In the genomic region with DNA sequence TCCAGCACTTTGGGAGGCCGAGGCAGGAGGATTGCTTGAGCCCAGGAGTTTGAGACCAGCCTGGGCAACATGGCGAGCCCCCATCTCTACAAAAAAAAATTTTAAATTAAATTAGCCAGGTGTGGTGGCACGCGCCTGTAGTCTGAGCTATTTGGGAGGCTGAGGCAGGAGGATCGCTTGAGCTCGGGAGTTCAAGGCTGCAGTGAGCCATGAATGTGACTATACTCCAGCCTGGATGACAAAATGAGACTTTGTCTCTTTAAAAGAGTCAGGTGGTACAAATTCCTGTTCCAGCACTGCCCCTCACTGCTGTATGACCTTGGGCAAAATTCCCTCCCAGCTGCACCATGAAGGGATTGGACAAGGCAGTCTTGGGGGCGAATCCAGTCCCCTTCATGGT, we compare ENCODE assay signal across 36 cellular contexts. TPM values are rescaled to one million over a fixed set of nuclear protein-coding genes. Genes with fewer than 3 reads are reported as not detected.
DNase-seq lines count a peak whose midpoint lies in the region; ATAC-seq, FAIRE-seq and TF ChIP-seq lines count a peak whose summit lies in the region.
"Had no signal": no experiment of that assay in that cellular context is flagged by ENCODE, and none has a peak within 500 bp of the region (broad histone marks: within the 10 kb centered on the region; RNA-seq: fewer than 3 reads in every experiment).

No MANE protein-coding gene starts in this region.

- intact Hi-C loops in HepG2 (cut with micrococcal nuclease; ENCODE audit: unreplicated experiment), result no loop called here
- intact Hi-C loops in right lobe of liver (cut with DNase I), result no loop called here

- POLR2A ChIA-PET in HepG2 (lab: Yijun Ruan, JAX), result interaction anchor here (0.7 kb wide), 1 partner anchor 219 kb away, joined by 3 read pairs; no protein-coding TSS in a partner anchor

- no peak overlapping the region for H3K4me2 ChIP-seq in HepG2 (ENCODE audit: low read depth, low read length)
- H3K4me2 ChIP-seq: A549; BLaER1; BLaER1 treated with 17β-estradiol and CSF1 and Interleukin-3, amounts not matched to agents 10 nM and 100 nM had no signal

- CTCF ChIA-PET in HepG2 (lab: Yijun Ruan, JAX; ENCODE audit: low intra/inter-chr PET ratio, low total read pairs), result no interaction called here

- WGBS in HepG2 (ENCODE audit: low lambda C conversion rate), result 97% methylated on average over 7 of the region's 7 CpGs
- WGBS in right lobe of liver (ENCODE audit: insufficient coverage, low coverage, low lambda C conversion rate, missing lambda C conversion rate), result 100% methylated on average over 1 of the region's 7 CpGs

- TF ChIP-seq CTCF in HepG2 (CRISPR knock-in tag; IDR thresholded peaks at IDR 0.05) (no peak), right lobe of liver (IDR thresholded peaks at IDR 0.05) (no peak), GM13976 (IDR thresholded peaks at IDR 0.05; ENCODE audit: borderline replicate concordance, control extremely low read depth, extremely low read depth, insufficient read depth, missing control alignments) (no peak)

- TF ChIP-seq POLR2A in HepG2 (IDR thresholded peaks at IDR 0.05; ENCODE audit: insufficient read depth in 1 of 2, low read depth in 2 of 2, low read length in 2 of 2) (no peak), right lobe of liver (IDR thresholded peaks at IDR 0.05) (no peak)

- FAIRE-seq in HepG2 (lab: Jason Lieb, UNC), result no peak
- FAIRE-seq: A204.1, A549, D721Med had no signal

- ATAC-seq in HepG2 (no peak), right lobe of liver (no peak)
- ATAC-seq: A549; CD8-positive, alpha-beta T cell had no signal

- TF ChIP-seq EP300 in HepG2 (IDR thresholded peaks at IDR 0.05; ENCODE audit: low read depth in 2 of 2, low read length in 2 of 2), result no peak
- TF ChIP-seq EP300 in HepG2 (CRISPR knock-in tag; IDR thresholded peaks at IDR 0.05; ENCODE audit: borderline replicate concordance), result no peak

- no peak for TF ChIP-seq RAD21 in HepG2 (CRISPR knock-in tag; IDR thresholded peaks at IDR 0.05)

- H3K27me3 ChIP-seq in HepG2 (ENCODE audit: control insufficient read depth in 1 of 2, insufficient read depth in 2 of 2, low read length in 2 of 2) (no peaks in the 10 kb centered on the region), right lobe of liver (no peaks in the 10 kb centered on the region)
- H3K27me3 ChIP-seq: BE2C had no signal

- in situ Hi-C loops in HepG2 (cut with HindIII; ENCODE audit: extremely low pct_ligation_motif_present, low pct_unique_long_range_greater_than_20kb) (no loop called here), GM13976 (cut with MboI; ENCODE audit: low sequenced_read_pairs, unreplicated experiment) (no loop called here)

- DNase-seq in HepG2 (ENCODE audit: low spot score) (peak; percentile 35), right lobe of liver (no peak), GM13976 (ENCODE audit: low spot score) (peak; percentile 1), EL (no peak)
- DNase-seq: 8988T; ACHN; AML-193; BE2C; C1 segment of cervical spinal cord; Caco-2; Calu3; CD4-positive, alpha-beta memory T cell; CD4-positive, alpha-beta T cell; CD4-positive, CD25-positive, alpha-beta regulatory T cell; CD8-positive, alpha-beta memory T cell; CD8-positive, alpha-beta T cell; COR-L47; DMS 273 treated with DMSO at 0.1 percent for 48 hours; DMS153; DMS53; DMS79; DMS79 treated with DMSO at 0.1 percent for 48 hours; DND-41 had no signal

- H4K20me1 ChIP-seq in HepG2 (ENCODE audit: insufficient read depth, low read length), result no peaks in the 10 kb centered on the region

- H3K36me3 ChIP-seq in HepG2 (replicated peaks in 1 of 2; ENCODE audit: control insufficient read depth in 1 of 2, insufficient read depth in 2 of 2, low read length in 2 of 2) (peaks cover 27 to 51% of the 10 kb centered on the region in 2 experiments), right lobe of liver (peaks cover 0 to 18% (median 3%) of the 10 kb centered on the region in 4 donors)

- no TSS peak for BruUV-seq in HepG2 (replicated peaks; lab: Mats Ljungman, UMichigan)

- H3K27ac ChIP-seq in HepG2 (ENCODE audit: extremely low read length, insufficient read depth, low read length), result no peak overlapping the region
- no peak overlapping the region for H3K27ac ChIP-seq in right lobe of liver
- H3K27ac ChIP-seq: 22Rv1; A549; BLaER1; BLaER1 treated with 17β-estradiol and CSF1 and Interleukin-3, amounts not matched to agents 10 nM and 100 nM; C4-2B had no signal

- H3K9ac ChIP-seq in HepG2 (ENCODE audit: insufficient read depth, low read depth, low read length), result no peak overlapping the region
- H3K9ac ChIP-seq: BLaER1; BLaER1 treated with 17β-estradiol and CSF1 and Interleukin-3, amounts not matched to agents 10 nM and 100 nM had no signal

- no peaks in the 10 kb centered on the region for H3K79me2 ChIP-seq in HepG2 (ENCODE audit: insufficient read depth, low read length)

- H3K9me3 ChIP-seq in HepG2 (ENCODE audit: low read length) (no peaks in the 10 kb centered on the region), right lobe of liver (no peaks in the 10 kb centered on the region)
- H3K9me3 ChIP-seq: A549; BE2C; BLaER1; BLaER1 treated with 17β-estradiol and CSF1 and Interleukin-3, amounts not matched to agents 10 nM and 100 nM; Caco-2 had no signal

- H2AFZ ChIP-seq in HepG2 (ENCODE audit: low read length), result no peak overlapping the region

- H3K4me3 ChIP-seq in HepG2 (replicated peaks in 1 of 3; ENCODE audit: insufficient read depth in 1 of 3, low read depth in 2 of 3, low read length in 3 of 3), result no peak overlapping the region
- H3K4me3 ChIP-seq in right lobe of liver, result no peak overlapping the region
- H3K4me3 ChIP-seq: A549; BLaER1; BLaER1 treated with 17β-estradiol and CSF1 and Interleukin-3, amounts not matched to agents 10 nM and 100 nM had no signal

- peaks cover 12% of the 10 kb centered on the region for H3K4me1 ChIP-seq in HepG2 (ENCODE audit: insufficient read depth, low read length)
- H3K4me1 ChIP-seq in right lobe of liver, result peaks cover 0 to 11% (median 2%) of the 10 kb centered on the region in 4 donors
- H3K4me1 ChIP-seq: A549, BE2C, Caco-2 had no signal

TF ChIP-seq in HepG2, 621 proteins besides CTCF, POLR2A, EP300 and RAD21 (continues in another document):
- peak; percentile 60; the same call in 1 of the 2 replicates for TF ChIP-seq ZMYM3 (CRISPR knock-in tag; IDR thresholded peaks at IDR 0.05)

RNA-seq across cellular contexts. Expression of gene AHCY, which starts 28.5 kb away (rescaled TPM):
- total RNA-seq in HepG2 (2016; rRNA removed; fragmentation: Illumina TruSeq; extraction: Trizol) (407 and 447 TPM in 2 replicates), right lobe of liver (100 to 1,000 TPM in 5 of 6 experiments, 10 to 100 TPM in 1; 66.5 to 142 (median 111) TPM)
- 184 and 192 TPM in 2 replicates for total RNA-seq in HepG2 (2016; cell fraction: cytosol; rRNA removed; fragmentation: Illumina TruSeq; extraction: Trizol; ENCODE audit: low read depth)
- 393 and 407 TPM in 2 replicates for total RNA-seq in HepG2 (2016; cell fraction: insoluble cytoplasmic fraction; rRNA removed; fragmentation: Illumina TruSeq; extraction: Trizol)
- total RNA-seq in HepG2 (2016; cell fraction: membrane; rRNA removed; fragmentation: Illumina TruSeq; extraction: Trizol), result 419 and 431 TPM in 2 replicates
- 242 and 265 TPM in 2 replicates for total RNA-seq in HepG2 (2016; cell fraction: nucleus; rRNA removed; fragmentation: Illumina TruSeq; extraction: Trizol)
- 419 and 492 TPM in 2 replicates for polyA plus RNA-seq in HepG2 (2011; rRNA removed)
- 522 and 613 TPM in 2 replicates for polyA plus RNA-seq in HepG2 (2011; cell fraction: cytosol; rRNA removed)
- 339 and 378 TPM in 2 replicates for polyA plus RNA-seq in HepG2 (2011; cell fraction: nucleus; rRNA removed)
- polyA plus RNA-seq in HepG2 (2012), result 339 and 364 TPM in 2 replicates
- polyA plus RNA-seq in HepG2 (2016; cell fraction: cytosol; fragmentation: Illumina TruSeq; extraction: Trizol; ENCODE audit: low read depth), result 232 and 234 TPM in 2 replicates
- polyA plus RNA-seq in HepG2 (2016; cell fraction: insoluble cytoplasmic fraction; fragmentation: Illumina TruSeq; extraction: Trizol; ENCODE audit: low read depth), result 393 and 446 TPM in 2 replicates
- polyA plus RNA-seq in HepG2 (2016; cell fraction: membrane; fragmentation: Illumina TruSeq; extraction: Trizol; ENCODE audit: low read depth), result 384 and 399 TPM in 2 replicates
- 372 and 382 TPM in 2 replicates for polyA plus RNA-seq in HepG2 (2016; cell fraction: nucleus; fragmentation: Illumina TruSeq; extraction: Trizol; ENCODE audit: insufficient read depth, low read depth)
- 730 and 1,221 TPM in 2 replicates for polyA minus RNA-seq in HepG2 (2011; rRNA and poly(A)+ RNA removed; ENCODE audit: low replicate concordance)
- 306 and 309 TPM in 2 replicates for polyA minus RNA-seq in HepG2 (2011; cell fraction: cytosol; rRNA and poly(A)+ RNA removed)
- polyA minus RNA-seq in HepG2 (2011; cell fraction: nucleus; rRNA and poly(A)+ RNA removed), result 166 and 188 TPM in 2 replicates

RNA-seq across cellular contexts. Expression of gene ASIP, which starts 33.5 kb away (rescaled TPM):
- not detected in 2 replicates for total RNA-seq in HepG2 (2016; rRNA removed; fragmentation: Illumina TruSeq; extraction: Trizol)
- total RNA-seq in HepG2 (2016; cell fraction: cytosol; rRNA removed; fragmentation: Illumina TruSeq; extraction: Trizol; ENCODE audit: low read depth), result not detected in 2 replicates
- not detected in 2 replicates for total RNA-seq in HepG2 (2016; cell fraction: insoluble cytoplasmic fraction; rRNA removed; fragmentation: Illumina TruSeq; extraction: Trizol)
- not detected in 2 replicates for total RNA-seq in HepG2 (2016; cell fraction: membrane; rRNA removed; fragmentation: Illumina TruSeq; extraction: Trizol)
- total RNA-seq in HepG2 (2016; cell fraction: nucleus; rRNA removed; fragmentation: Illumina TruSeq; extraction: Trizol), result not detected in 2 replicates
- polyA plus RNA-seq in HepG2 (2011; rRNA removed), result not detected in 2 replicates
- not detected in 2 replicates for polyA plus RNA-seq in HepG2 (2011; cell fraction: cytosol; rRNA removed)
- not detected in 2 replicates for polyA plus RNA-seq in HepG2 (2011; cell fraction: nucleus; rRNA removed)
- not detected in 2 replicates for polyA plus RNA-seq in HepG2 (2012)
- polyA plus RNA-seq in HepG2 (2016; cell fraction: cytosol; fragmentation: Illumina TruSeq; extraction: Trizol; ENCODE audit: low read depth), result not detected in 2 replicates
- not detected in 2 replicates for polyA plus RNA-seq in HepG2 (2016; cell fraction: insoluble cytoplasmic fraction; fragmentation: Illumina TruSeq; extraction: Trizol; ENCODE audit: low read depth)
- 0.39 TPM in 1 of 2 replicates, not detected in the other for polyA plus RNA-seq in HepG2 (2016; cell fraction: membrane; fragmentation: Illumina TruSeq; extraction: Trizol; ENCODE audit: low read depth)
- not detected in 2 replicates for polyA plus RNA-seq in HepG2 (2016; cell fraction: nucleus; fragmentation: Illumina TruSeq; extraction: Trizol; ENCODE audit: insufficient read depth, low read depth)
- polyA minus RNA-seq in HepG2 (2011; rRNA and poly(A)+ RNA removed; ENCODE audit: low replicate concordance), result not detected in 2 replicates
- polyA minus RNA-seq in HepG2 (2011; cell fraction: cytosol; rRNA and poly(A)+ RNA removed), result not detected in 2 replicates
- polyA minus RNA-seq in HepG2 (2011; cell fraction: nucleus; rRNA and poly(A)+ RNA removed), result not detected in 2 replicates
- total RNA-seq in right lobe of liver, result under 1 TPM in 1 of 6 experiments, not detected in 5; 0.42 TPM
- total RNA-seq: A172; A673; B cell; Caco-2; Calu3; CD4-positive, alpha-beta memory T cell; CD4-positive, alpha-beta T cell; CD4-positive, CD25-positive, alpha-beta regulatory T cell; CD8-positive, alpha-beta memory T cell; CD8-positive, alpha-beta T cell; Daoy had no signal
- polyA plus RNA-seq: A549; AG04450; BJ; CD4-positive, alpha-beta memory T cell; CD4-positive, CD25-positive, alpha-beta regulatory T cell; CD8-positive, alpha-beta memory T cell had no signal

Comparison
In these comparisons a context has a peak if more than half of its experiments do, and no peak if none do; other contexts are left out.
1. DNase-seq: peak in HepG2 (single experiment) and GM13976 (single experiment); none in right lobe of liver (0 of 3) and EL (single experiment).